Comparison of ENCODE assay signal across 24 cellular contexts in the genomic region with DNA sequence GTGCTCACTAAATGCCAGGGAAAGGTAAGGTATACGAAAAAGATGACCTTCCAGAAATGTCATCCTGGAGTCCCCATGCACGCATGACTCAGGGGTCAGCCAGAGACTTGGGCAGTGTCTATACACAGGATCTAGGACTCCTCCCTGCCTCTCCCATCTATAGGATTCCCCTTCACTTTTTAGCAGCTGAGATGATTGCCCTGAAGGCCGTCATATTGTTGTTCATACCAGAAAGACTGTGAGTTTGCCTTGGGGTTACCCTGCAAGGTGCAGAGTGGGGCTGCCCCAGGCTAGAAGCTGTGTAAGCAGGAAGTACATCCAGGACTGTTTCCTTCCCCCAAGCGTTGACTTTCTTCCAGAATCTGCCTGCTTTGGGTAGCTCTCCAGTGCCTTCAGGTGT.
"Had no signal": no experiment of that assay in that cellular context is flagged by ENCODE, and none has a peak within 500 bp of the region (broad histone marks: within the 10 kb centered on the region; RNA-seq: fewer than 3 reads in every experiment).

No MANE protein-coding gene starts in this region.

- ATAC-seq: naive thymus-derived CD4-positive, alpha-beta T cell; natural killer cell; pancreas; right cardiac atrium; right lobe of liver; stimulated activated effector memory CD8-positive, alpha-beta T cell treated with anti-CD3 and anti-CD28 coated beads, Interleukin-12 subunit alpha, Interleukin-12 subunit beta, amount 100 ng/mL, for 72 hours; stimulated activated naive B cell treated with anti-CD40 and anti-IgM and Interleukin-4, amounts not matched to agents 10 μg/mL and 1 μg/mL and 100 μg/mL, for 72 hours had no signal

- H3K4me3 ChIP-seq: neural progenitor cell, pancreas, prostate gland, right lobe of liver, sigmoid colon, stomach, thoracic aorta, thyroid gland, tibial nerve, upper lobe of left lung had no signal

- H3K36me3 ChIP-seq: neural progenitor cell, pancreas, prostate gland, right lobe of liver, sigmoid colon, stomach, thoracic aorta, thyroid gland, tibial nerve, upper lobe of left lung had no signal

- H2AFZ ChIP-seq: neural progenitor cell had no signal

- H3K9ac ChIP-seq: neural progenitor cell had no signal

- H3K4me2 ChIP-seq: neural progenitor cell had no signal

- H3K27me3 ChIP-seq: neural progenitor cell, pancreas, right lobe of liver, sigmoid colon, stomach, thyroid gland, tibial nerve, upper lobe of left lung had no signal

- H3K4me1 ChIP-seq: neural progenitor cell, pancreas, prostate gland, right lobe of liver, sigmoid colon, stomach, thyroid gland, tibial nerve, upper lobe of left lung had no signal

- H3K9me3 ChIP-seq: pancreas, prostate gland, right lobe of liver, sigmoid colon, stomach, thoracic aorta, thyroid gland, tibial nerve, upper lobe of left lung had no signal

- H3K27ac ChIP-seq: neural progenitor cell, pancreas, prostate gland, right lobe of liver, sigmoid colon, stomach, thoracic aorta, thyroid gland, tibial nerve, upper lobe of left lung had no signal

- DNase-seq: naive thymus-derived CD4-positive, alpha-beta T cell; natural killer cell; occipital lobe; pancreas; retina; right cardiac atrium; right lobe of liver; sigmoid colon; small intestine; stimulated activated CD4-positive, alpha-beta T cell treated with anti-CD3 and anti-CD28 coated beads, Interleukin-15, amount 100 ng/mL, for 24 hours; stimulated activated CD4-positive, alpha-beta T cell treated with anti-CD3 and anti-CD28 coated beads, Interleukin-2, amount 100 ng/mL, for 24 hours; stimulated activated CD4-positive, alpha-beta T cell treated with anti-CD3 and anti-CD28 coated beads, Interleukin-2, amount 100 ng/mL, for 48 hours; stimulated activated CD4-positive, alpha-beta T cell treated with anti-CD3 and anti-CD28 coated beads, Interleukin-4, amount 100 ng/mL, for 24 hours; stimulated activated naive B cell treated with anti-CD40 and anti-IgM and Interleukin-4, amounts not matched to agents 10 μg/mL and 1 μg/mL and 100 μg/mL, for 72 hours; stimulated activated naive CD4-positive, alpha-beta T cell treated with Interleukin-2 at 50 U/mL for 16 hours; stomach; thyroid gland; trophoblast cell; upper lobe of left lung had no signal
